Comparison of ENCODE assay signal across 31 cellular contexts in genomic region chr10:68251146-68251545, GRCh38. TPM values are rescaled to one million over a fixed set of nuclear protein-coding genes. Genes with fewer than 3 reads are reported as not detected.
DNase-seq lines count a peak whose midpoint lies in the region; FAIRE-seq and TF ChIP-seq lines count a peak whose summit lies in the region.
"Had no signal": no experiment of that assay in that cellular context is flagged by ENCODE, and none has a peak within 500 bp of the region (broad histone marks: within the 10 kb centered on the region; RNA-seq: fewer than 3 reads in every experiment).

No MANE protein-coding gene starts in this region.

- H3K18ac ChIP-seq in H1 (ENCODE audit: extremely low read depth, low read length), result no peak overlapping the region

- no peak overlapping the region for H3K14ac ChIP-seq in H1 (ENCODE audit: insufficient read length)

- H2AK5ac ChIP-seq in H1 (ENCODE audit: low read depth, low read length), result no peak overlapping the region

- H4K91ac ChIP-seq in H1 (replicated peaks; ENCODE audit: insufficient read length, low read length), result no peak overlapping the region

- H2BK120ac ChIP-seq in H1 (replicated peaks; ENCODE audit: low read depth, low read length), result no peak overlapping the region

- no peak for TF ChIP-seq RAD21 in H1 (IDR thresholded peaks at IDR 0.05 in 1 of 2, conservative IDR thresholded peaks at IDR 0.05 in 1 of 2; ENCODE audit: low read depth in 2 of 2, low read length in 2 of 2)

- H2BK15ac ChIP-seq in H1 (ENCODE audit: low read length), result no peak overlapping the region

- H3K79me1 ChIP-seq in H1 (ENCODE audit: low read depth, low read length), result no peaks in the 10 kb centered on the region

- H2BK5ac ChIP-seq in H1 (ENCODE audit: low read depth, low read length), result no peak overlapping the region

- TF ChIP-seq EP300 in H1 (IDR thresholded peaks at IDR 0.05; ENCODE audit: borderline replicate concordance in 1 of 2, low read depth in 2 of 2, low read length in 2 of 2), result no peak

- H3K27ac ChIP-seq in HEK293 (ENCODE audit: extremely low read depth, low read depth, low read length) (no peak overlapping the region), H1 (ENCODE audit: low read depth, low read length) (no peak overlapping the region)
- H3K27ac ChIP-seq: brain microvascular endothelial cell, C4-2B, parathyroid adenoma, Peyer's patch, SJCRH30, upper lobe of right lung had no signal

- no peak overlapping the region for H3K56ac ChIP-seq in H1 (replicated peaks; ENCODE audit: insufficient read length, low read depth, low read length)

- no peak overlapping the region for H3K9ac ChIP-seq in H1 (replicated peaks in 1 of 4; ENCODE audit: extremely low read depth in 1 of 4, low read depth in 3 of 4, low read length in 3 of 4)
- H3K9ac ChIP-seq: parathyroid adenoma had no signal

- no peaks in the 10 kb centered on the region for H3K9me3 ChIP-seq in HEK293 (ENCODE audit: control insufficient read depth, insufficient read depth, low read depth, low read length)
- no peaks in the 10 kb centered on the region for H3K9me3 ChIP-seq in H1 (ENCODE audit: insufficient read depth in 2 of 2, low read depth in 1 of 2, low read length in 1 of 2)
- H3K9me3 ChIP-seq: Peyer's patch, SJCRH30, upper lobe of right lung had no signal

- H4K20me1 ChIP-seq in H1 (replicated peaks in 1 of 2; ENCODE audit: control insufficient read depth in 1 of 2, insufficient read depth in 2 of 2, low read length in 2 of 2), result no peaks in the 10 kb centered on the region

- no peak overlapping the region for H2BK20ac ChIP-seq in H1 (ENCODE audit: low read length)

- no peaks in the 10 kb centered on the region for H3K79me2 ChIP-seq in H1 (ENCODE audit: control insufficient read depth in 1 of 2, insufficient read depth in 2 of 2, low read length in 2 of 2)
- H3K79me2 ChIP-seq: parathyroid adenoma had no signal

- no peak overlapping the region for H3K23ac ChIP-seq in H1 (ENCODE audit: insufficient read length)

- FAIRE-seq in H1 (lab: Jason Lieb, UNC), result no peak
- FAIRE-seq: GM12892 had no signal

- POLR2A ChIA-PET in HEK293 (lab: Yijun Ruan, JAX), result no interaction called here
- POLR2A ChIA-PET in H1 (lab: Charles Lee; ENCODE audit: partially characterized antibody), result interaction anchor here (5.9 kb wide), 1 partner anchor 82 kb away, joined by 27 read pairs; the partner anchor contains the start of genes HNRNPH3 and PBLD

- H3K36me3 ChIP-seq in HEK293 (ENCODE audit: control insufficient read depth in 2 of 2, insufficient read depth in 1 of 2, low read length in 2 of 2) (no peaks in the 10 kb centered on the region), H1 (ENCODE audit: control insufficient read depth in 2 of 4, insufficient read depth in 4 of 4, low read length in 3 of 4) (no peaks in the 10 kb centered on the region)
- H3K36me3 ChIP-seq: brain microvascular endothelial cell, Peyer's patch, SJCRH30, upper lobe of right lung had no signal

- WGBS in H1 (ENCODE audit: extremely low coverage in 1 of 2, insufficient coverage in 1 of 2, insufficient read length in 1 of 2, insufficient replicate concordance in 2 of 2, low coverage in 1 of 2, low lambda C conversion rate in 2 of 2, missing lambda C conversion rate in 1 of 2), 2 experiments, result 58% methylated on average over 7 of the region's 7 CpGs; no CpG with 5 or more reads in 1 of the 2 experiments

- CTCF ChIA-PET in HEK293 (lab: Yijun Ruan, JAX) (interaction anchor here (0.6 kb wide), 1 partner anchor 469 kb away, joined by 3 read pairs; no protein-coding TSS in a partner anchor), H1 (lab: Charles Lee; ENCODE audit: partially characterized antibody) (interaction anchor here (0.7 to 4.4 kb wide), 3 partner anchors 39 to 76 kb away, joined by 5 to 17 read pairs (median 7); no protein-coding TSS in a partner anchor)

- H4K8ac ChIP-seq in H1 (ENCODE audit: extremely low read depth, insufficient read depth, low read length), result no peak overlapping the region; the same call in 1 of the 2 replicates

- no peaks in the 10 kb centered on the region for H3K4me1 ChIP-seq in HEK293 (ENCODE audit: control insufficient read depth, insufficient read depth, low read length)
- H3K4me1 ChIP-seq in H1 (replicated peaks in 1 of 4; ENCODE audit: control insufficient read depth in 3 of 4, insufficient read depth in 4 of 4, low read length in 3 of 4), result peaks cover 0 to 11% (median 6%) of the 10 kb centered on the region in 4 experiments; a peak in 3 of 7 replicates
- H3K4me1 ChIP-seq: parathyroid adenoma, Peyer's patch, SJCRH30, upper lobe of right lung had no signal

- no peaks in the 10 kb centered on the region for H3K23me2 ChIP-seq in H1 (ENCODE audit: low read depth, low read length)

- H3K4me3 ChIP-seq in HEK293 (ENCODE audit: low read depth, low read length) (no peak overlapping the region), H1 (ENCODE audit: extremely low read depth in 1 of 4, insufficient read depth in 2 of 4, low read depth in 3 of 4, low read length in 4 of 4) (no peak overlapping the region)
- H3K4me3 ChIP-seq: Peyer's patch, SJCRH30, upper lobe of right lung had no signal

- peak overlapping the region in 1 of 2 experiments; percentile 3; a peak in 2 of 4 replicates for H3K4me2 ChIP-seq in H1 (ENCODE audit: insufficient read depth in 1 of 2, low read depth in 2 of 2, low read length in 2 of 2)

- no peaks in the 10 kb centered on the region for H3K27me3 ChIP-seq in H1 (replicated peaks in 1 of 4; ENCODE audit: control insufficient read depth in 3 of 4, extremely low read depth in 1 of 4, insufficient read depth in 3 of 4, low read length in 3 of 4)
- H3K27me3 ChIP-seq: brain microvascular endothelial cell, Peyer's patch, SJCRH30, upper lobe of right lung had no signal

- no peak for TF ChIP-seq POLR2A in H1 (IDR thresholded peaks at IDR 0.05; ENCODE audit: control extremely low read depth in 1 of 2, low read depth in 2 of 2, low read length in 2 of 2)

- TF ChIP-seq CTCF in HEK293 (tag by site-specific recombination; IDR thresholded peaks at IDR 0.05), result no peak
- TF ChIP-seq CTCF in H1 (IDR thresholded peaks at IDR 0.05; ENCODE audit: control extremely low read depth in 1 of 3, insufficient read depth in 1 of 3, low read depth in 1 of 3, low read length in 3 of 3), result no peak

- no peak overlapping the region for H2BK12ac ChIP-seq in H1 (ENCODE audit: low read depth, low read length)

- no peak overlapping the region for H4K5ac ChIP-seq in H1 (ENCODE audit: insufficient read length, low read depth, low read length)

- DNase-seq in NCI-H524 treated with DMSO at 0.1 percent for 48 hours (lab: John Stamatoyannopoulos, UW), result peak; percentile 68
- no peak for DNase-seq in H1 (ENCODE audit: low read depth in 1 of 2, low spot score in 2 of 2)
- DNase-seq in retina, result peak; percentile 85
- DNase-seq in NCI-H1105 treated with DMSO at 0.1 percent for 48 hours (lab: John Stamatoyannopoulos, UW), result no peak
- no peak for DNase-seq in activated CD4-positive, CD25-positive, alpha-beta regulatory T cell (lab: John Stamatoyannopoulos, UW)
- no peak for DNase-seq in NCI-H510A (lab: John Stamatoyannopoulos, UW)
- DNase-seq: activated CD4-positive, alpha-beta T cell treated with anti-CD3 and anti-CD28 coated beads, Interleukin-2, amount 50 U/mL, for 4 hours; activated CD8-positive, alpha-beta memory T cell treated with anti-CD3 and anti-CD28 coated beads, Interleukin-2, amount 50 U/mL, for 4 hours; activated naive CD4-positive, alpha-beta T cell treated with anti-CD3 and anti-CD28 coated beads, Interleukin-2, amount 10 ng/mL, durations not matched to agents 7 days and 5 days; brain microvascular endothelial cell; Calu3; EL; head of caudate nucleus; Karpas-422; NCI-H187; NCI-H345; nephron progenitor cell; Peyer's patch; SJCRH30; stimulated activated CD4-positive, alpha-beta T cell treated with anti-CD3 and anti-CD28 coated beads, Interleukin-4, amount 100 ng/mL, for 24 hours; substantia nigra; upper lobe of right lung had no signal

- H3K4ac ChIP-seq in H1 (replicated peaks; ENCODE audit: insufficient read length, low read depth, low read length), result no peak overlapping the region

- no peak overlapping the region for H2AFZ ChIP-seq in H1 (ENCODE audit: low read length)
- H2AFZ ChIP-seq: parathyroid adenoma had no signal

TF ChIP-seq in HEK293, 187 proteins besides CTCF, POLR2A, EP300 and RAD21:
- TF ChIP-seq ZFHX2 (tag by site-specific recombination; conservative IDR thresholded peaks at IDR 0.05) (peak; percentile 26; the same call in 1 of the 2 replicates), EGR2 (tag by site-specific recombination; IDR thresholded peaks at IDR 0.05; ENCODE audit: low read depth) (peak; percentile 59; the same call in 1 of the 2 replicates), ZIC2 (tag by site-specific recombination; IDR thresholded peaks at IDR 0.05) (peak; percentile 49; the same call in 1 of the 2 replicates), ZNF610 (tag by site-specific recombination; IDR thresholded peaks at IDR 0.05; ENCODE audit: borderline replicate concordance) (no peak)

TF ChIP-seq in H1, 55 proteins besides CTCF, POLR2A, EP300 and RAD21 (continues in another document):
- TF ChIP-seq NANOG (IDR thresholded peaks at IDR 0.05; ENCODE audit: insufficient read depth, low read depth, low read length, poor library complexity, severe bottlenecking) (no peak), EZH2 (IDR thresholded peaks at IDR 0.05; ENCODE audit: low read depth, low read length, severe bottlenecking) (no peak), RFX5 (IDR thresholded peaks at IDR 0.05; ENCODE audit: borderline replicate concordance, low read depth, low read length) (no peak), TCF12 (IDR thresholded peaks at IDR 0.05; ENCODE audit: low read depth, low read length) (peak; percentile 85), POLR2AphosphoS5 (IDR thresholded peaks at IDR 0.05; ENCODE audit: low read depth, low read length) (peak; percentile 53; the same call in 1 of the 2 replicates), MAFK (IDR thresholded peaks at IDR 0.05; ENCODE audit: low read depth, low read length) (no peak), EGR1 (IDR thresholded peaks at IDR 0.05; ENCODE audit: borderline replicate concordance, low read depth, low read length) (peak; percentile 7; the same call in 1 of the 2 replicates), CHD2 (IDR thresholded peaks at IDR 0.05; ENCODE audit: low read length) (no peak), KDM5A (IDR thresholded peaks at IDR 0.05; ENCODE audit: low read length) (no peak), SRF (IDR thresholded peaks at IDR 0.05; ENCODE audit: low read depth, low read length) (no peak), BCL11A (IDR thresholded peaks at IDR 0.05; ENCODE audit: low read depth in 2 of 2, low read length in 2 of 2) (no peak)

RNA-seq across cellular contexts. Expression of gene ATOH7, which starts 19.2 kb away (rescaled TPM):
- total RNA-seq in H1 (2021; fragmentation: NEBNext Ultra II Directional; extraction: Animal tissue kit (Norgen Biotek cat#: 25700)), result 0.21 and 0.39 TPM in 2 replicates
- 1.0 and 1.1 TPM in 2 replicates for polyA plus RNA-seq in H1 (2011; rRNA removed)
- polyA plus RNA-seq in H1 (2011; cell fraction: cytosol; rRNA removed), result 1.1 TPM
- 0.50 TPM for polyA plus RNA-seq in H1 (2011; cell fraction: nucleus; rRNA removed)
- polyA plus RNA-seq in H1 (2012, experiment 1 of 2), result 0.24 to 0.79 TPM (median 0.55 TPM) in 4 replicates
- 0.56 TPM for polyA plus RNA-seq in H1 (2012, experiment 2 of 2)
- polyA plus RNA-seq in H1 (2013, experiment 1 of 2), result 0.39 TPM
- polyA plus RNA-seq in H1 (2013, experiment 2 of 2), result 0.44 TPM
- polyA minus RNA-seq in H1 (2011; rRNA and poly(A)+ RNA removed), result 0.12 and 0.32 TPM in 2 replicates
- not detected for polyA minus RNA-seq in H1 (2011; cell fraction: cytosol; rRNA and poly(A)+ RNA removed)
- polyA minus RNA-seq in H1 (2011; cell fraction: nucleus; rRNA and poly(A)+ RNA removed), result 2.4 TPM
- total RNA-seq: activated T-helper 1 cell treated with anti-CD3 and anti-CD28 coated beads, Interleukin-12 subunit alpha, Interleukin-12 subunit beta, Interleukin-2, Interleukin-4 antibody, amounts not matched to agents 30 ng/mL and 10 ng/mL and 1 ng/mL, durations not matched to agents 14 hours and 24 hours and 36 hours; Calu3; chondrocyte; epithelial cell of proximal tubule; fibroblast of villous mesenchyme; lung microvascular endothelial cell; SJCRH30; upper lobe of right lung had no signal

Comparison
In these comparisons a context has a peak if more than half of its experiments do, and no peak if none do; other contexts are left out.
1. DNase-seq: peak in NCI-H524 treated with DMSO at 0.1 percent for 48 hours (single experiment) and retina (single experiment); none in H1 (0 of 2), NCI-H1105 treated with DMSO at 0.1 percent for 48 hours (single experiment), activated CD4-positive, CD25-positive, alpha-beta regulatory T cell (0 of 4) and NCI-H510A (single experiment).